ENCODE assay signal across 1 cellular context in genomic region chr19:55454787-55455243, GRCh38.
TF ChIP-seq lines count a peak whose summit lies in the region.

No MANE protein-coding gene starts in this region.

TF ChIP-seq in WTC11, 78 proteins besides CTCF, POLR2A, EP300 and RAD21 (continued from another document):
- TF ChIP-seq ZBTB43 (CRISPR knock-in tag; IDR thresholded peaks at IDR 0.05) (no peak), ZNF263 (CRISPR knock-in tag; IDR thresholded peaks at IDR 0.05; ENCODE audit: low read depth) (no peak), NFATC4 (CRISPR knock-in tag; IDR thresholded peaks at IDR 0.05) (no peak), HMGXB4 (CRISPR knock-in tag; IDR thresholded peaks at IDR 0.05) (no peak)
